9 cellular contexts compared by ENCODE assay signal in genomic region chr1:226722901-226723639, GRCh38. TPM values are rescaled to one million over a fixed set of nuclear protein-coding genes. Genes with fewer than 3 reads are reported as not detected.
A peak's percentile ranks its signal among the peaks of the same experiment; 100 is the strongest.
DNase-seq lines count a peak whose midpoint lies in the region; ATAC-seq and TF ChIP-seq lines count a peak whose summit lies in the region.
"Had no signal": no experiment of that assay in that cellular context is flagged by ENCODE, and none has a peak within 500 bp of the region (broad histone marks: within the 10 kb centered on the region; RNA-seq: fewer than 3 reads in every experiment).

No MANE protein-coding gene starts in this region.

- no peak overlapping the region for H3K4me3 ChIP-seq in mucosa of descending colon
- H3K4me3 ChIP-seq: tibial artery had no signal

- intact Hi-C loops in Right ventricle myocardium superior (cut with DNase I) (no loop called here), left cardiac atrium (cut with DNase I) (no loop called here), mucosa of descending colon (cut with DNase I, micrococcal nuclease) (no loop called here)

- H3K27me3 Mint-ChIP-seq in activated CD8-positive, alpha-beta T cell treated with anti-CD3 and anti-CD28 coated beads, Interleukin-2, amount 10 ng/mL, durations not matched to agents 7 days and 5 days (ENCODE audit: low read depth) = no peaks in the 10 kb centered on the region
- H3K27me3 Mint-ChIP-seq in type B pancreatic cell (no peaks in the 10 kb centered on the region), progenitor cell of endocrine pancreas (no peaks in the 10 kb centered on the region)

- H3K4me1 ChIP-seq in mucosa of descending colon (ENCODE audit: low read depth) = peaks cover 19% of the 10 kb centered on the region

- H3K4me1 Mint-ChIP-seq in activated CD8-positive, alpha-beta T cell treated with anti-CD3 and anti-CD28 coated beads, Interleukin-2, amount 10 ng/mL, durations not matched to agents 7 days and 5 days (ENCODE audit: low read depth) = peaks cover 92% of the 10 kb centered on the region
- H3K4me1 Mint-ChIP-seq in type B pancreatic cell (ENCODE audit: unreplicated experiment) = peaks cover 52% of the 10 kb centered on the region
- H3K4me1 Mint-ChIP-seq in progenitor cell of endocrine pancreas (ENCODE audit: low read depth) = peaks cover 26% of the 10 kb centered on the region

- H3K27ac Mint-ChIP-seq in activated CD8-positive, alpha-beta T cell treated with anti-CD3 and anti-CD28 coated beads, Interleukin-2, amount 10 ng/mL, durations not matched to agents 7 days and 5 days = peak overlapping the region; percentile 83
- H3K27ac Mint-ChIP-seq in type B pancreatic cell (no peak overlapping the region), progenitor cell of endocrine pancreas (no peak overlapping the region)

- H3K4me3 Mint-ChIP-seq in activated CD8-positive, alpha-beta T cell treated with anti-CD3 and anti-CD28 coated beads, Interleukin-2, amount 10 ng/mL, durations not matched to agents 7 days and 5 days = peak overlapping the region; percentile 44
- H3K4me3 Mint-ChIP-seq in type B pancreatic cell (peak overlapping the region; percentile 54), progenitor cell of endocrine pancreas (ENCODE audit: low read depth) (no peak overlapping the region)

- in situ Hi-C loops in ACHN (cut with HindIII; ENCODE audit: low pct_ligation_motif_present, low pct_unique_long_range_greater_than_20kb, low sequenced_read_pairs) = no loop called here

- ATAC-seq in Right ventricle myocardium superior (ENCODE audit: poor library complexity) (peak; percentile 16), left cardiac atrium (no peak), mucosa of descending colon (peak; percentile 29)
- peak; percentile 35 for ATAC-seq in activated CD8-positive, alpha-beta T cell treated with anti-CD3 and anti-CD28 coated beads, Interleukin-2, amount 10 ng/mL, durations not matched to agents 7 days and 5 days

- H3K9me3 Mint-ChIP-seq in activated CD8-positive, alpha-beta T cell treated with anti-CD3 and anti-CD28 coated beads, Interleukin-2, amount 10 ng/mL, durations not matched to agents 7 days and 5 days (ENCODE audit: insufficient read depth) = no peaks in the 10 kb centered on the region
- H3K9me3 Mint-ChIP-seq in type B pancreatic cell = no peaks in the 10 kb centered on the region
- no peaks in the 10 kb centered on the region for H3K9me3 Mint-ChIP-seq in progenitor cell of endocrine pancreas (ENCODE audit: low read depth)

- no peaks in the 10 kb centered on the region for H3K36me3 ChIP-seq in mucosa of descending colon (ENCODE audit: low read depth)
- H3K36me3 ChIP-seq: tibial artery had no signal

- DNase-seq in Right ventricle myocardium superior (no peak), left cardiac atrium (no peak), mucosa of descending colon (no peak), type B pancreatic cell (ENCODE audit: extremely low spot score, unreplicated experiment) (no peak), COLO829 (ENCODE audit: low spot score) (no peak), ACHN (no peak), progenitor cell of endocrine pancreas (ENCODE audit: low spot score, unreplicated experiment) (no peak)
- peak; percentile 58 for DNase-seq in activated CD8-positive, alpha-beta T cell treated with anti-CD3 and anti-CD28 coated beads, Interleukin-2, amount 10 ng/mL, durations not matched to agents 7 days and 5 days
- DNase-seq: tibial artery had no signal

- H3K9me3 ChIP-seq in mucosa of descending colon = no peaks in the 10 kb centered on the region
- H3K9me3 ChIP-seq: tibial artery had no signal

- peaks cover 75% of the 10 kb centered on the region for H3K36me3 Mint-ChIP-seq in activated CD8-positive, alpha-beta T cell treated with anti-CD3 and anti-CD28 coated beads, Interleukin-2, amount 10 ng/mL, durations not matched to agents 7 days and 5 days (ENCODE audit: low read depth)
- H3K36me3 Mint-ChIP-seq in type B pancreatic cell (peaks cover 15% of the 10 kb centered on the region), progenitor cell of endocrine pancreas (ENCODE audit: insufficient read depth) (no peaks in the 10 kb centered on the region)

- POLR2A ChIA-PET in activated CD8-positive, alpha-beta T cell treated with anti-CD3 and anti-CD28 coated beads, Interleukin-2, amount 10 ng/mL, durations not matched to agents 7 days and 5 days (lab: Charles Lee) = interaction anchor here (0.7 to 1.5 kb wide), 3 partner anchors 9 to 20 kb away, joined by 3 to 6 read pairs (median 3); no protein-coding TSS in a partner anchor

- CTCF ChIA-PET in activated CD8-positive, alpha-beta T cell treated with anti-CD3 and anti-CD28 coated beads, Interleukin-2, amount 10 ng/mL, durations not matched to agents 7 days and 5 days (lab: Charles Lee) = interaction anchor here (0.9 to 2.6 kb wide), 5 partner anchors 8 to 97 kb away, joined by 5 to 7 read pairs (median 6); no protein-coding TSS in a partner anchor

- no peak for TF ChIP-seq CTCF in mucosa of descending colon (IDR thresholded peaks at IDR 0.05)
- TF ChIP-seq CTCF in type B pancreatic cell (conservative IDR thresholded peaks at IDR 0.05) = no peak
- TF ChIP-seq CTCF in progenitor cell of endocrine pancreas (IDR thresholded peaks at IDR 0.05; ENCODE audit: unreplicated experiment) = no peak

RNA-seq across cellular contexts. Expression of gene ITPKB, which starts 16.0 kb away (rescaled TPM):
- 21.2 TPM for total RNA-seq in Right ventricle myocardium superior
- 10 to 100 TPM; 13.8 to 18.3 TPM for total RNA-seq in left cardiac atrium
- total RNA-seq in activated CD8-positive, alpha-beta T cell treated with anti-CD3 and anti-CD28 coated beads, Interleukin-2, amount 10 ng/mL, durations not matched to agents 7 days and 5 days = 10 to 100 TPM; 47.0 to 47.4 TPM
- 10 to 100 TPM in 2 of 3 donors, 1 to 10 TPM in 1; 9.5 to 90.3 (median 11.7) TPM for total RNA-seq in mucosa of descending colon
- total RNA-seq in type B pancreatic cell (ENCODE audit: low replicate concordance) = 24.5 and 31.4 TPM in 2 replicates
- 9.3 and 9.8 TPM in 2 replicates for total RNA-seq in progenitor cell of endocrine pancreas

Comparison
In these comparisons a context has a peak if more than half of its experiments do, and no peak if none do; other contexts are left out.
1. ATAC-seq: peak in Right ventricle myocardium superior (single experiment), activated CD8-positive, alpha-beta T cell treated with anti-CD3 and anti-CD28 coated beads, Interleukin-2, amount 10 ng/mL, durations not matched to agents 7 days and 5 days (single experiment) and mucosa of descending colon (single experiment); none in left cardiac atrium (0 of 2).